In the genomic region with DNA sequence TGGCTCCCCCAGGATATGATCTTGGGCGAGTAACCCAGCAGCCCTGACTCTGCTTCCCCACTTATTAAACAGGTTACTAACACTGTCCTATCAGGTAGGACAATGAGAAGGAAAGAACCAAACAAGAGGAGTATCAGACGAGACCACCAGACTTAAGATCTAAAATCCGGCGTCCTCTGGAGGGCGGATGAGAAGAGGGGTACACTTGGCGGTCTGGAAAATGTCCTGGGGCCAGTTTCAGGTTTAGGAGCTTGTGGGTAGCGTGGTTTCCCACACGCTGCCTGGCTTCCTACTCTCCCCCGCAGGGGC, we compare ENCODE assay signal across 8 cellular contexts. TPM values are rescaled to one million over a fixed set of nuclear protein-coding genes. Genes with fewer than 3 reads are reported as not detected.
DNase-seq lines count a peak whose midpoint lies in the region; ATAC-seq, FAIRE-seq and TF ChIP-seq lines count a peak whose summit lies in the region.

No MANE protein-coding gene starts in this region.

- peak overlapping the region; percentile 95 for H3K4me2 ChIP-seq in GM12878 (ENCODE audit: control insufficient read depth, insufficient read depth)

- in situ Hi-C loops in GM12878 (cut with MboI), result no loop called here

- no peak for DNase-seq in right atrium auricular region (ENCODE audit: low spot score)
- no peak for DNase-seq in cardiac septum (ENCODE audit: low spot score)
- DNase-seq in GM12878 (ENCODE audit: low read depth, low spot score), result no peak
- no peak for DNase-seq in germinal center (ENCODE audit: low spot score)

- CTCF ChIA-PET in GM12878 (lab: Yijun Ruan, JAX), result no interaction called here

- TF ChIP-seq CTCF in right atrium auricular region (IDR thresholded peaks at IDR 0.05), result no peak
- TF ChIP-seq CTCF in GM12878 (IDR thresholded peaks at IDR 0.05 in 2 of 3, conservative IDR thresholded peaks at IDR 0.05 in 1 of 3; ENCODE audit: control insufficient read depth in 2 of 3, extremely low read depth in 1 of 3, insufficient read depth in 1 of 3, low read depth in 3 of 3, low read length in 3 of 3), result no peak

- no peaks in the 10 kb centered on the region for H4K20me1 ChIP-seq in GM12878 (ENCODE audit: control insufficient read depth, insufficient read depth)

- SMC1A ChIA-PET in GM12878 (lab: Charles Lee; ENCODE audit: uncharacterized antibody, unreplicated experiment), result interaction anchor here (1.2 to 2.6 kb wide), 2 partner anchors 42 to 54 kb away, joined by 3 to 10 read pairs; no protein-coding TSS in a partner anchor

- H3K4me3 ChIP-seq in right atrium auricular region (peak overlapping the region; percentile 76 to 97), GM12878 (peak overlapping the region; percentile 83), mesodermal cell (ENCODE audit: extremely low read depth, insufficient read depth, low read length, poor library complexity, severe bottlenecking) (peak overlapping the region; percentile 65)

- TF ChIP-seq RAD21 in GM12878 (IDR thresholded peaks at IDR 0.05; ENCODE audit: insufficient read depth, low read depth, low read length), result no peak

- H3K36me3 ChIP-seq in right atrium auricular region (peaks cover 32% of the 10 kb centered on the region), GM12878 (ENCODE audit: control insufficient read depth in 2 of 2, insufficient read depth in 2 of 2, low read length in 1 of 2) (no peaks in the 10 kb centered on the region), mesodermal cell (ENCODE audit: control insufficient read depth, insufficient read depth, low read length) (peaks cover 41% of the 10 kb centered on the region)

- H3K9ac ChIP-seq in GM12878 (ENCODE audit: control insufficient read depth, insufficient read depth, low read length), result peak overlapping the region; percentile 80

- H3K4me1 ChIP-seq in right atrium auricular region (peaks cover 0 to 7% of the 10 kb centered on the region in 2 donors), GM12878 (ENCODE audit: control insufficient read depth, insufficient read depth, low read length) (no peaks in the 10 kb centered on the region), mesodermal cell (ENCODE audit: control insufficient read depth, insufficient read depth, low read length, poor library complexity, severe bottlenecking) (no peaks in the 10 kb centered on the region)

- peak overlapping the region; percentile 91 for H2AFZ ChIP-seq in GM12878 (ENCODE audit: control insufficient read depth, low read depth, low read length)

- TF ChIP-seq POLR2A in GM12878 (IDR thresholded peaks at IDR 0.05; ENCODE audit: low read depth, low read length), result no peak

- no peaks in the 10 kb centered on the region for H3K79me2 ChIP-seq in GM12878 (ENCODE audit: control insufficient read depth, insufficient read depth, low read length)

- peaks cover 19 to 34% of the 10 kb centered on the region in 2 donors for H3K9me3 ChIP-seq in right atrium auricular region
- H3K9me3 ChIP-seq in GM12878 (replicated peaks; ENCODE audit: control insufficient read depth, insufficient read depth, low read length), result peaks cover 33% of the 10 kb centered on the region
- peaks cover 56% of the 10 kb centered on the region for H3K9me3 ChIP-seq in mesodermal cell (ENCODE audit: control insufficient read depth, low read length)

- H3K27ac ChIP-seq in right atrium auricular region (peak overlapping the region; percentile 88 to 90), GM12878 (ENCODE audit: control insufficient read depth, insufficient read depth) (peak overlapping the region; percentile 62; the same call in 1 of the 2 replicates), mesodermal cell (ENCODE audit: low read depth, low read length, severe bottlenecking) (no peak overlapping the region)

- BruUV-seq in GM12878 (replicated peaks; lab: Mats Ljungman, UMichigan), result no TSS peak

- H3K27me3 ChIP-seq in right atrium auricular region (no peaks in the 10 kb centered on the region), GM12878 (replicated peaks in 1 of 2; ENCODE audit: control insufficient read depth in 2 of 2, insufficient read depth in 2 of 2, low read length in 1 of 2) (no peaks in the 10 kb centered on the region)

- ATAC-seq in GM12878 (no peak; the same call in 2 of the 3 replicates), HG02885 (IDR thresholded peaks at IDR 0.05; ENCODE audit: poor library complexity, unreplicated experiment) (no peak), GM21529 (IDR thresholded peaks at IDR 0.05; ENCODE audit: unreplicated experiment) (no peak), GM21390 (IDR thresholded peaks at IDR 0.05; ENCODE audit: unreplicated experiment) (no peak)

- RAD21 ChIA-PET in GM12878 (lab: Charles Lee; ENCODE audit: unreplicated experiment), result interaction anchor here (1.7 kb wide), 1 partner anchor 53 kb away, joined by 4 read pairs; no protein-coding TSS in a partner anchor

- no peak for FAIRE-seq in GM12878 (lab: Jason Lieb, UNC)

- WGBS in GM12878 (ENCODE audit: insufficient coverage, insufficient replicate concordance, low lambda C conversion rate, missing lambda C conversion rate), result 24% methylated on average over 8 of the region's 9 CpGs
- 59 to 60% methylated on average over 8 to 9 of the region's 9 CpGs for WGBS in mesodermal cell (ENCODE audit: insufficient coverage in 2 of 2), 2 experiments

- TF ChIP-seq EP300 in GM12878 (IDR thresholded peaks at IDR 0.05; ENCODE audit: borderline replicate concordance in 1 of 2, control insufficient read depth in 1 of 2, low read depth in 2 of 2, low read length in 2 of 2), result no peak

- POLR2A ChIA-PET in GM12878 (lab: Charles Lee), result no interaction called here

- intact Hi-C loops in cardiac septum (cut with DNase I), result no loop called here
- intact Hi-C loops in GM12878 (cut with micrococcal nuclease; ENCODE audit: unreplicated experiment), result no loop called here

TF ChIP-seq in GM12878, 131 proteins besides CTCF, POLR2A, EP300 and RAD21 (continues in another document):
- no peak for TF ChIP-seq HCFC1 (IDR thresholded peaks at IDR 0.05; ENCODE audit: low read length)
- TF ChIP-seq, protein P1, sequence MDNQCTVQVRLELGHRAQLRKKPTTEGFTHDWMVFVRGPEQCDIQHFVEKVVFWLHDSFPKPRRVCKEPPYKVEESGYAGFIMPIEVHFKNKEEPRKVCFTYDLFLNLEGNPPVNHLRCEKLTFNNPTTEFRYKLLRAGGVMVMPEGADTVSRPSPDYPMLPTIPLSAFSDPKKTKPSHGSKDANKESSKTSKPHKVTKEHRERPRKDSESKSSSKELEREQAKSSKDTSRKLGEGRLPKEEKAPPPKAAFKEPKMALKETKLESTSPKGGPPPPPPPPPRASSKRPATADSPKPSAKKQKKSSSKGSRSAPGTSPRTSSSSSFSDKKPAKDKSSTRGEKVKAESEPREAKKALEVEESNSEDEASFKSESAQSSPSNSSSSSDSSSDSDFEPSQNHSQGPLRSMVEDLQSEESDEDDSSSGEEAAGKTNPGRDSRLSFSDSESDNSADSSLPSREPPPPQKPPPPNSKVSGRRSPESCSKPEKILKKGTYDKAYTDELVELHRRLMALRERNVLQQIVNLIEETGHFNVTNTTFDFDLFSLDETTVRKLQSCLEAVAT (IDR thresholded peaks at IDR 0.05), result peak; percentile 82
- TF ChIP-seq RUNX3 (IDR thresholded peaks at IDR 0.05; ENCODE audit: low read length), result peak; percentile 23; the same call in 1 of the 2 replicates

RNA-seq across cellular contexts. Expression of a gene that starts 0.6 kb away (rescaled TPM):
- total RNA-seq in right atrium auricular region, result 10 to 100 TPM; 56.1 to 56.5 TPM
- total RNA-seq in cardiac septum, result 38.1 TPM
- 12.0 and 12.3 TPM in 2 replicates for total RNA-seq in GM12878 (2013; cell fraction: nucleolus; rRNA removed)
- total RNA-seq in GM12878 (2014; rRNA removed), result 2.7 and 2.8 TPM in 2 replicates
- 2.7 and 3.4 TPM in 2 replicates for total RNA-seq in GM12878 (2014; rRNA removed; fragmentation: Illumina TruSeq; extraction: Trizol)
- total RNA-seq in GM12878 (2021), result 2.8 and 4.0 TPM in 2 replicates
- 19.3 TPM for polyA plus RNA-seq in GM12878 (2011; ENCODE audit: low read depth)
- polyA plus RNA-seq in GM12878 (2011; rRNA removed), result 23.0 and 27.0 TPM in 2 replicates
- polyA plus RNA-seq in GM12878 (2011; cell fraction: cytosol; rRNA removed), result 15.4 and 15.9 TPM in 2 replicates
- polyA plus RNA-seq in GM12878 (2011; cell fraction: nucleus; rRNA removed), result 10.9 and 14.1 TPM in 2 replicates
- 11.8 and 12.4 TPM in 2 replicates for polyA plus RNA-seq in GM12878 (2012)
- polyA plus RNA-seq in GM12878 (2014; fragmentation: Illumina TruSeq; extraction: Trizol), result 4.2 TPM in 2 replicates
- polyA plus RNA-seq in GM12878 (2014; fragmentation: Nextera tagmentation; extraction: Ambion mirVana), result 1 to 10 TPM; 2.6 to 3.3 TPM
- 1.9 and 3.2 TPM in 2 replicates for polyA plus RNA-seq in GM12878 (2014; rRNA removed)
- 1 to 10 TPM; 3.4 to 4.7 TPM for polyA plus RNA-seq in GM12878 (2016; fragmentation: Nextera tagmentation; extraction: Ambion mirVana)
- polyA minus RNA-seq in GM12878 (2011; rRNA and poly(A)+ RNA removed), result 6.9 and 9.9 TPM in 2 replicates
- 1.5 and 1.8 TPM in 2 replicates for polyA minus RNA-seq in GM12878 (2011; cell fraction: cytosol; rRNA and poly(A)+ RNA removed)
- polyA minus RNA-seq in GM12878 (2011; cell fraction: nucleus; rRNA and poly(A)+ RNA removed), result 4.2 and 8.9 TPM in 2 replicates
- 31.7 TPM for polyA plus RNA-seq in mesodermal cell (2013, experiment 1 of 2)
- polyA plus RNA-seq in mesodermal cell (2013, experiment 2 of 2), result 29.9 TPM

RNA-seq across cellular contexts. Expression of a gene that starts 41.8 kb away (rescaled TPM):
- 1 to 10 TPM in 1 of 2 donors, under 1 TPM in 1; 0.98 to 1.1 TPM for total RNA-seq in right atrium auricular region
- 1.7 TPM for total RNA-seq in cardiac septum
- 39.2 and 44.9 TPM in 2 replicates for total RNA-seq in GM12878 (2013; cell fraction: nucleolus; rRNA removed)
- 4.3 and 4.6 TPM in 2 replicates for total RNA-seq in GM12878 (2014; rRNA removed)
- 7.5 and 7.6 TPM in 2 replicates for total RNA-seq in GM12878 (2014; rRNA removed; fragmentation: Illumina TruSeq; extraction: Trizol)
- 4.1 and 5.4 TPM in 2 replicates for total RNA-seq in GM12878 (2021)
- 1.3 TPM for polyA plus RNA-seq in GM12878 (2011; ENCODE audit: low read depth)
- 7.2 and 9.8 TPM in 2 replicates for polyA plus RNA-seq in GM12878 (2011; rRNA removed)
- polyA plus RNA-seq in GM12878 (2011; cell fraction: cytosol; rRNA removed), result 7.1 and 8.3 TPM in 2 replicates
- polyA plus RNA-seq in GM12878 (2011; cell fraction: nucleus; rRNA removed), result 6.4 and 9.4 TPM in 2 replicates
- polyA plus RNA-seq in GM12878 (2012), result 1.5 and 3.2 TPM in 2 replicates
- 5.2 and 5.7 TPM in 2 replicates for polyA plus RNA-seq in GM12878 (2014; fragmentation: Illumina TruSeq; extraction: Trizol)
- polyA plus RNA-seq in GM12878 (2014; fragmentation: Nextera tagmentation; extraction: Ambion mirVana), result 1 to 10 TPM; 4.2 TPM
- polyA plus RNA-seq in GM12878 (2014; rRNA removed), result 4.4 and 4.8 TPM in 2 replicates
- polyA plus RNA-seq in GM12878 (2016; fragmentation: Nextera tagmentation; extraction: Ambion mirVana), result 1 to 10 TPM; 3.2 to 5.7 TPM
- 11.6 and 13.5 TPM in 2 replicates for polyA minus RNA-seq in GM12878 (2011; rRNA and poly(A)+ RNA removed)
- 2.9 and 4.6 TPM in 2 replicates for polyA minus RNA-seq in GM12878 (2011; cell fraction: cytosol; rRNA and poly(A)+ RNA removed)
- 11.4 and 21.2 TPM in 2 replicates for polyA minus RNA-seq in GM12878 (2011; cell fraction: nucleus; rRNA and poly(A)+ RNA removed)
- 2.2 TPM for polyA plus RNA-seq in mesodermal cell (2013, experiment 1 of 2)
- 1.4 TPM for polyA plus RNA-seq in mesodermal cell (2013, experiment 2 of 2)
